Comparison of ENCODE assay signal across 1 cellular context in genomic region chr15:61893146-61893545, GRCh38.
TF ChIP-seq lines count a peak whose summit lies in the region.

No MANE protein-coding gene starts in this region.

TF ChIP-seq in A549, 52 proteins besides CTCF, POLR2A, EP300 and RAD21 (continued from another document):
- TF ChIP-seq, protein P1, sequence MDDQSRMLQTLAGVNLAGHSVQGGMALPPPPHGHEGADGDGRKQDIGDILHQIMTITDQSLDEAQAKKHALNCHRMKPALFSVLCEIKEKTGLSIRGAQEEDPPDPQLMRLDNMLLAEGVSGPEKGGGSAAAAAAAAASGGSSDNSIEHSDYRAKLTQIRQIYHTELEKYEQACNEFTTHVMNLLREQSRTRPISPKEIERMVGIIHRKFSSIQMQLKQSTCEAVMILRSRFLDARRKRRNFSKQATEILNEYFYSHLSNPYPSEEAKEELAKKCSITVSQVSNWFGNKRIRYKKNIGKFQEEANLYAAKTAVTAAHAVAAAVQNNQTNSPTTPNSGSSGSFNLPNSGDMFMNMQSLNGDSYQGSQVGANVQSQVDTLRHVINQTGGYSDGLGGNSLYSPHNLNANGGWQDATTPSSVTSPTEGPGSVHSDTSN (IDR thresholded peaks at IDR 0.05), result no peak
- no peak for TF ChIP-seq E2F6 (IDR thresholded peaks at IDR 0.05; ENCODE audit: borderline replicate concordance, low read depth)
